ENCODE assay signal across 1 cellular context in genomic region chr16:57624044-57624688, GRCh38.
TF ChIP-seq lines count a peak whose summit lies in the region.

No MANE protein-coding gene starts in this region.

TF ChIP-seq in HepG2, 621 proteins besides CTCF, POLR2A, EP300 and RAD21 (continued from another document and continues in another):
- TF ChIP-seq PRDM4 (CRISPR knock-in tag; IDR thresholded peaks at IDR 0.05; ENCODE audit: borderline replicate concordance) (no peak), RBAK (CRISPR knock-in tag; IDR thresholded peaks at IDR 0.05) (no peak), MBNL3 (CRISPR knock-in tag; conservative IDR thresholded peaks at IDR 0.05) (no peak), MLX (CRISPR knock-in tag; IDR thresholded peaks at IDR 0.05) (no peak), DBP (CRISPR knock-in tag; IDR thresholded peaks at IDR 0.05; ENCODE audit: not compliant biosample characterization) (no peak), ZNF263 (CRISPR knock-in tag; IDR thresholded peaks at IDR 0.05) (0 out of 2 replicates have a peak, but pooled peaks have one; percentile 29), EED (CRISPR knock-in tag; IDR thresholded peaks at IDR 0.05) (no peak), ATAD3A (CRISPR knock-in tag; IDR thresholded peaks at IDR 0.05) (no peak), NFE2 (CRISPR knock-in tag; IDR thresholded peaks at IDR 0.05) (no peak), HNRNPK (IDR thresholded peaks at IDR 0.05; ENCODE audit: low read depth, low read length, poor library complexity, severe bottlenecking) (no peak), NBN (conservative IDR thresholded peaks at IDR 0.05) (no peak), ZNF713 (CRISPR knock-in tag; IDR thresholded peaks at IDR 0.05) (no peak), ZNF782 (CRISPR knock-in tag; IDR thresholded peaks at IDR 0.05; ENCODE audit: borderline replicate concordance) (no peak), MIER2 (CRISPR knock-in tag; IDR thresholded peaks at IDR 0.05) (no peak), ZNF354B (CRISPR knock-in tag; IDR thresholded peaks at IDR 0.05) (no peak), DMTF1 (CRISPR knock-in tag; IDR thresholded peaks at IDR 0.05) (no peak), RFXANK (CRISPR knock-in tag; IDR thresholded peaks at IDR 0.05) (no peak), ZHX2 (IDR thresholded peaks at IDR 0.05; ENCODE audit: low read depth) (no peak), ZHX2 (CRISPR knock-in tag; IDR thresholded peaks at IDR 0.05; ENCODE audit: borderline replicate concordance) (no peak), RERE (CRISPR knock-in tag; IDR thresholded peaks at IDR 0.05; ENCODE audit: low read depth) (no peak), ZNF296 (CRISPR knock-in tag; conservative IDR thresholded peaks at IDR 0.05) (no peak), PAX8 (CRISPR knock-in tag; IDR thresholded peaks at IDR 0.05; ENCODE audit: borderline replicate concordance) (no peak), TCF7L2 (IDR thresholded peaks at IDR 0.05; ENCODE audit: low read depth, low read length) (no peak), ZNF564 (CRISPR knock-in tag; IDR thresholded peaks at IDR 0.05) (no peak), HCFC1 (IDR thresholded peaks at IDR 0.05; ENCODE audit: low read depth, low read length) (no peak), ZBTB39 (CRISPR knock-in tag; IDR thresholded peaks at IDR 0.05) (no peak), ATF1 (CRISPR knock-in tag; IDR thresholded peaks at IDR 0.05) (no peak; the same call in 1 of the 2 replicates), CSRNP2 (CRISPR knock-in tag; conservative IDR thresholded peaks at IDR 0.05; ENCODE audit: low read depth) (no peak), ZNF773 (CRISPR knock-in tag; IDR thresholded peaks at IDR 0.05; ENCODE audit: borderline replicate concordance) (no peak), HMGA1 (CRISPR knock-in tag; conservative IDR thresholded peaks at IDR 0.05) (no peak)
